In genomic region chrX:120718969-120719368, GRCh38 we compare ENCODE assay signal across 20 cellular contexts.
A peak's percentile ranks its signal among the peaks of the same experiment; 100 is the strongest.
DNase-seq lines count a peak whose midpoint lies in the region; ATAC-seq and TF ChIP-seq lines count a peak whose summit lies in the region.
"Had no signal": no experiment of that assay in that cellular context is flagged by ENCODE, and none has a peak within 500 bp of the region (broad histone marks: within the 10 kb centered on the region; RNA-seq: fewer than 3 reads in every experiment).

No MANE protein-coding gene starts in this region.

- CTCF ChIA-PET in activated CD4-positive, alpha-beta T cell treated with anti-CD3 and anti-CD28 coated beads for 36 hours (lab: Charles Lee) = no interaction called here

- H3K27ac Mint-ChIP-seq in activated CD4-positive, alpha-beta T cell treated with anti-CD3 and anti-CD28 coated beads for 36 hours = no peak overlapping the region
- no peak overlapping the region for H3K27ac Mint-ChIP-seq in activated naive CD4-positive, alpha-beta T cell treated with anti-CD3 and anti-CD28 coated beads, Interleukin-2, amount 50 U/mL, for 72 hours
- H3K27ac Mint-ChIP-seq in stimulated activated naive CD8-positive, alpha-beta T cell treated with anti-CD3 and anti-CD28 coated beads, Interleukin-15, amount 100 ng/mL, for 72 hours = no peak overlapping the region
- H3K27ac Mint-ChIP-seq: CD4-positive, alpha-beta T cell; HFFc6 had no signal

- peaks cover 0 to 6% (median 0%) of the 10 kb centered on the region in 3 donors for H3K9me3 ChIP-seq in tibial artery
- H3K9me3 ChIP-seq: A549, Caco-2 had no signal

- no peak for DNase-seq in activated CD4-positive, alpha-beta T cell treated with anti-CD3 and anti-CD28 coated beads for 36 hours
- no peak for DNase-seq in activated CD4-positive, alpha-beta T cell treated with anti-CD3 and anti-CD28 coated beads, Interleukin-2, amount 50 U/mL, for 1 hour
- no peak for DNase-seq in activated naive CD4-positive, alpha-beta T cell treated with anti-CD3 and anti-CD28 coated beads, Interleukin-2, amount 50 U/mL, for 72 hours (ENCODE audit: low spot score in 2 of 2)
- DNase-seq in activated naive CD4-positive, alpha-beta T cell treated with anti-CD3 and anti-CD28 coated beads, Interleukin-2, amount 50 U/mL, for 16 hours = no peak
- DNase-seq in NCI-H524 treated with DMSO at 0.1 percent for 48 hours (lab: John Stamatoyannopoulos, UW) (peak; percentile 54), medulla oblongata (ENCODE audit: extremely low spot score) (no peak), tibial artery (no peak)
- no peak for DNase-seq in stimulated activated naive CD8-positive, alpha-beta T cell treated with anti-CD3 and anti-CD28 coated beads, Interleukin-15, amount 100 ng/mL, for 72 hours
- DNase-seq: AML-193; Caco-2; CD4-positive, alpha-beta T cell; GDM1; GOT3; H7; HFFc6 had no signal

- H3K4me1 ChIP-seq in tibial artery = no peaks in the 10 kb centered on the region
- H3K4me1 ChIP-seq: A549, Caco-2 had no signal

- intact Hi-C loops in activated CD4-positive, alpha-beta T cell treated with anti-CD3 and anti-CD28 coated beads for 36 hours (cut with DNase I, micrococcal nuclease) = no loop called here
- intact Hi-C loops in tibial artery (cut with DNase I; ENCODE audit: low total_unique reads) = no loop called here

- H3K36me3 ChIP-seq in tibial artery = no peaks in the 10 kb centered on the region

- POLR2A ChIA-PET in activated CD4-positive, alpha-beta T cell treated with anti-CD3 and anti-CD28 coated beads for 36 hours (lab: Charles Lee) = no interaction called here

- H3K27me3 ChIP-seq in tibial artery = no peaks in the 10 kb centered on the region

- H3K4me3 ChIP-seq in tibial artery = no peak overlapping the region
- H3K4me3 ChIP-seq: A549 had no signal

- no peaks in the 10 kb centered on the region for H3K27me3 Mint-ChIP-seq in activated CD4-positive, alpha-beta T cell treated with anti-CD3 and anti-CD28 coated beads for 36 hours
- no peaks in the 10 kb centered on the region for H3K27me3 Mint-ChIP-seq in stimulated activated naive CD8-positive, alpha-beta T cell treated with anti-CD3 and anti-CD28 coated beads, Interleukin-15, amount 100 ng/mL, for 72 hours
- H3K27me3 Mint-ChIP-seq: CD4-positive, alpha-beta T cell had no signal

- H3K27ac ChIP-seq in tibial artery = no peak overlapping the region
- H3K27ac ChIP-seq: 22Rv1, A549, C4-2B had no signal

- no peak overlapping the region for H3K4me3 Mint-ChIP-seq in activated CD4-positive, alpha-beta T cell treated with anti-CD3 and anti-CD28 coated beads for 36 hours
- no peak overlapping the region for H3K4me3 Mint-ChIP-seq in stimulated activated naive CD8-positive, alpha-beta T cell treated with anti-CD3 and anti-CD28 coated beads, Interleukin-15, amount 100 ng/mL, for 72 hours
- H3K4me3 Mint-ChIP-seq: CD4-positive, alpha-beta T cell; HFFc6 had no signal

- H3K36me3 Mint-ChIP-seq in activated CD4-positive, alpha-beta T cell treated with anti-CD3 and anti-CD28 coated beads for 36 hours (ENCODE audit: low read depth) = no peaks in the 10 kb centered on the region
- no peaks in the 10 kb centered on the region for H3K36me3 Mint-ChIP-seq in activated naive CD4-positive, alpha-beta T cell treated with anti-CD3 and anti-CD28 coated beads, Interleukin-2, amount 50 U/mL, for 72 hours

- H3K4me1 Mint-ChIP-seq in activated CD4-positive, alpha-beta T cell treated with anti-CD3 and anti-CD28 coated beads for 36 hours = peaks cover 3% of the 10 kb centered on the region
- H3K4me1 Mint-ChIP-seq in stimulated activated naive CD8-positive, alpha-beta T cell treated with anti-CD3 and anti-CD28 coated beads, Interleukin-15, amount 100 ng/mL, for 72 hours = no peaks in the 10 kb centered on the region

- TF ChIP-seq CTCF in tibial artery (IDR thresholded peaks at IDR 0.05) = no peak

- peak; percentile 92 for ATAC-seq in activated CD4-positive, alpha-beta T cell treated with anti-CD3 and anti-CD28 coated beads for 36 hours
- ATAC-seq in activated naive CD4-positive, alpha-beta T cell treated with anti-CD3 and anti-CD28 coated beads, Interleukin-2, amount 50 U/mL, for 72 hours = peak; percentile 49 to 87
- ATAC-seq in stimulated activated naive CD8-positive, alpha-beta T cell treated with anti-CD3 and anti-CD28 coated beads, Interleukin-15, amount 100 ng/mL, for 72 hours = peak; percentile 40
- ATAC-seq: A549, HCT116, HepG2 had no signal

- peaks cover 3% of the 10 kb centered on the region for H3K9me3 Mint-ChIP-seq in activated CD4-positive, alpha-beta T cell treated with anti-CD3 and anti-CD28 coated beads for 36 hours (ENCODE audit: low read depth)
- H3K9me3 Mint-ChIP-seq in activated naive CD4-positive, alpha-beta T cell treated with anti-CD3 and anti-CD28 coated beads, Interleukin-2, amount 50 U/mL, for 72 hours = peaks cover 0 to 5% of the 10 kb centered on the region in 2 donors
- H3K9me3 Mint-ChIP-seq in stimulated activated naive CD8-positive, alpha-beta T cell treated with anti-CD3 and anti-CD28 coated beads, Interleukin-15, amount 100 ng/mL, for 72 hours = peaks cover 0 to 9% of the 10 kb centered on the region in 2 donors
- H3K9me3 Mint-ChIP-seq: CD4-positive, alpha-beta T cell; HFFc6 had no signal

Comparison
In these comparisons a context has a peak if more than half of its experiments do, and no peak if none do; other contexts are left out.
1. ATAC-seq: peak in every context shown above with its lines; median percentile 92 in activated CD4-positive, alpha-beta T cell treated with anti-CD3 and anti-CD28 coated beads for 36 hours; 68 in activated naive CD4-positive, alpha-beta T cell treated with anti-CD3 and anti-CD28 coated beads, Interleukin-2, amount 50 U/mL, for 72 hours; 40 in stimulated activated naive CD8-positive, alpha-beta T cell treated with anti-CD3 and anti-CD28 coated beads, Interleukin-15, amount 100 ng/mL, for 72 hours.